In genomic region chr3:7917443-7918151, GRCh38 we compare ENCODE assay signal across 30 cellular contexts.
DNase-seq lines count a peak whose midpoint lies in the region; ATAC-seq and TF ChIP-seq lines count a peak whose summit lies in the region.
"Had no signal": no experiment of that assay in that cellular context is flagged by ENCODE, and none has a peak within 500 bp of the region (broad histone marks: within the 10 kb centered on the region; RNA-seq: fewer than 3 reads in every experiment).

No MANE protein-coding gene starts in this region.

- intact Hi-C loops in activated naive CD4-positive, alpha-beta T cell treated with anti-CD3 and anti-CD28 coated beads for 36 hours (cut with micrococcal nuclease): loop anchor here (5.0 kb wide), 1 partner anchor 40 kb away; no protein-coding TSS in a partner anchor
- intact Hi-C loops in left ventricle myocardium inferior (cut with micrococcal nuclease): no loop called here

- peaks cover 10% of the 10 kb centered on the region for H3K4me1 Mint-ChIP-seq in activated naive CD4-positive, alpha-beta T cell treated with anti-CD3 and anti-CD28 coated beads for 36 hours (ENCODE audit: low read depth)
- H3K4me1 Mint-ChIP-seq in activated T-helper 17 cell treated with anti-CD3 and anti-CD28 coated beads, Interleukin-2, amount 50 U/mL, for 72 hours: peaks cover 5% of the 10 kb centered on the region
- H3K4me1 Mint-ChIP-seq in stimulated activated naive CD8-positive, alpha-beta T cell treated with anti-CD3 and anti-CD28 coated beads, Interleukin-15, amount 100 ng/mL, for 72 hours: peaks cover 29% of the 10 kb centered on the region
- H3K4me1 Mint-ChIP-seq: brain, memory B cell, neural crest cell had no signal

- no peaks in the 10 kb centered on the region for H3K4me1 ChIP-seq in left ventricle myocardium inferior
- H3K4me1 ChIP-seq: gastroesophageal sphincter, HAP-1, pancreas, upper lobe of right lung had no signal

- H3K27ac ChIP-seq in left ventricle myocardium inferior (replicated peaks): no peak overlapping the region
- H3K27ac ChIP-seq: C4-2B, gastroesophageal sphincter, pancreas, upper lobe of right lung, VCaP had no signal

- no peaks in the 10 kb centered on the region for H3K27me3 Mint-ChIP-seq in activated naive CD4-positive, alpha-beta T cell treated with anti-CD3 and anti-CD28 coated beads for 36 hours (ENCODE audit: low read depth)
- no peaks in the 10 kb centered on the region for H3K27me3 Mint-ChIP-seq in activated T-helper 17 cell treated with anti-CD3 and anti-CD28 coated beads, Interleukin-2, amount 50 U/mL, for 72 hours
- no peaks in the 10 kb centered on the region for H3K27me3 Mint-ChIP-seq in stimulated activated naive CD8-positive, alpha-beta T cell treated with anti-CD3 and anti-CD28 coated beads, Interleukin-15, amount 100 ng/mL, for 72 hours
- H3K27me3 Mint-ChIP-seq: memory B cell had no signal

- no peaks in the 10 kb centered on the region for H3K36me3 ChIP-seq in left ventricle myocardium inferior
- H3K36me3 ChIP-seq: gastroesophageal sphincter, HAP-1, pancreas, upper lobe of right lung had no signal

- H3K4me3 ChIP-seq in left ventricle myocardium inferior: no peak overlapping the region
- H3K4me3 ChIP-seq: gastroesophageal sphincter, HAP-1, pancreas, upper lobe of right lung had no signal

- no peak overlapping the region for H3K27ac Mint-ChIP-seq in activated naive CD4-positive, alpha-beta T cell treated with anti-CD3 and anti-CD28 coated beads for 36 hours
- H3K27ac Mint-ChIP-seq in activated T-helper 17 cell treated with anti-CD3 and anti-CD28 coated beads, Interleukin-2, amount 50 U/mL, for 72 hours: no peak overlapping the region
- H3K27ac Mint-ChIP-seq in stimulated activated naive CD8-positive, alpha-beta T cell treated with anti-CD3 and anti-CD28 coated beads, Interleukin-15, amount 100 ng/mL, for 72 hours: peak overlapping the region in 1 of 2 donors; percentile 60
- H3K27ac Mint-ChIP-seq: memory B cell had no signal

- H3K36me3 Mint-ChIP-seq in activated naive CD4-positive, alpha-beta T cell treated with anti-CD3 and anti-CD28 coated beads for 36 hours (ENCODE audit: low read depth): no peaks in the 10 kb centered on the region
- H3K36me3 Mint-ChIP-seq in activated T-helper 17 cell treated with anti-CD3 and anti-CD28 coated beads, Interleukin-2, amount 50 U/mL, for 72 hours (ENCODE audit: low read depth): no peaks in the 10 kb centered on the region
- H3K36me3 Mint-ChIP-seq: brain, memory B cell had no signal

- ATAC-seq in activated T-helper 17 cell treated with anti-CD3 and anti-CD28 coated beads, Interleukin-2, amount 50 U/mL, for 72 hours (replicated peaks): peak; percentile 90
- peak; percentile 93 for ATAC-seq in stimulated activated naive CD8-positive, alpha-beta T cell treated with anti-CD3 and anti-CD28 coated beads, Interleukin-15, amount 100 ng/mL, for 72 hours
- no peak for ATAC-seq in HG02623 (IDR thresholded peaks at IDR 0.05; ENCODE audit: unreplicated experiment)
- ATAC-seq: gastroesophageal sphincter, left cardiac atrium, pancreas, PC-3, upper lobe of right lung had no signal

- CTCF ChIA-PET in activated naive CD4-positive, alpha-beta T cell treated with anti-CD3 and anti-CD28 coated beads for 36 hours (lab: Charles Lee): no interaction called here

- no peak for TF ChIP-seq CTCF in left ventricle myocardium inferior (IDR thresholded peaks at IDR 0.05; ENCODE audit: borderline replicate concordance)

- H3K27me3 ChIP-seq in left ventricle myocardium inferior (ENCODE audit: low read depth): no peaks in the 10 kb centered on the region
- H3K27me3 ChIP-seq: gastroesophageal sphincter, pancreas, upper lobe of right lung had no signal

- H3K4me3 Mint-ChIP-seq in activated naive CD4-positive, alpha-beta T cell treated with anti-CD3 and anti-CD28 coated beads for 36 hours: no peak overlapping the region
- H3K4me3 Mint-ChIP-seq in activated T-helper 17 cell treated with anti-CD3 and anti-CD28 coated beads, Interleukin-2, amount 50 U/mL, for 72 hours: no peak overlapping the region
- peak overlapping the region in 1 of 2 donors; percentile 34 for H3K4me3 Mint-ChIP-seq in stimulated activated naive CD8-positive, alpha-beta T cell treated with anti-CD3 and anti-CD28 coated beads, Interleukin-15, amount 100 ng/mL, for 72 hours
- H3K4me3 Mint-ChIP-seq: brain, memory B cell, neural crest cell had no signal

- H3K9me3 ChIP-seq in left ventricle myocardium inferior (replicated peaks): peaks cover 7% of the 10 kb centered on the region
- H3K9me3 ChIP-seq: gastroesophageal sphincter, HAP-1, pancreas, upper lobe of right lung had no signal

- no peaks in the 10 kb centered on the region for H3K9me3 Mint-ChIP-seq in activated naive CD4-positive, alpha-beta T cell treated with anti-CD3 and anti-CD28 coated beads for 36 hours
- no peaks in the 10 kb centered on the region for H3K9me3 Mint-ChIP-seq in activated T-helper 17 cell treated with anti-CD3 and anti-CD28 coated beads, Interleukin-2, amount 50 U/mL, for 72 hours
- no peaks in the 10 kb centered on the region for H3K9me3 Mint-ChIP-seq in stimulated activated naive CD8-positive, alpha-beta T cell treated with anti-CD3 and anti-CD28 coated beads, Interleukin-15, amount 100 ng/mL, for 72 hours

- DNase-seq in activated naive CD4-positive, alpha-beta T cell treated with anti-CD3 and anti-CD28 coated beads for 36 hours: peak; percentile 34
- no peak for DNase-seq in activated naive CD4-positive, alpha-beta T cell (lab: John Stamatoyannopoulos, UW)
- peak; percentile 22 for DNase-seq in stimulated activated CD4-positive, alpha-beta T cell treated with anti-CD3 and anti-CD28 coated beads, Interleukin-2, amount 100 ng/mL, for 4 hours (ENCODE audit: low read depth)
- peak in 1 of 2 donors; percentile 17 for DNase-seq in stimulated activated naive CD8-positive, alpha-beta T cell treated with anti-CD3 and anti-CD28 coated beads, Interleukin-15, amount 100 ng/mL, for 72 hours
- no peak for DNase-seq in left ventricle myocardium inferior
- DNase-seq: Calu3; DMS79 treated with DMSO at 0.1 percent for 48 hours; GF-D8; hippocampal formation; KG1; left cardiac atrium; MM.1S; NCI-H2029; NCI-H526; NK-92 treated with Interleukin-12 subunit alpha and Interleukin-12 subunit beta, amount 100 ng/mL, for 24 hours; pancreas; PC-3; retina; small intestine; T-helper 9 cell; upper lobe of right lung had no signal

Comparison
In these comparisons a context has a peak if more than half of its experiments do, and no peak if none do; other contexts are left out.
1. DNase-seq: peak in activated naive CD4-positive, alpha-beta T cell treated with anti-CD3 and anti-CD28 coated beads for 36 hours (single experiment) and stimulated activated CD4-positive, alpha-beta T cell treated with anti-CD3 and anti-CD28 coated beads, Interleukin-2, amount 100 ng/mL, for 4 hours (single experiment); none in activated naive CD4-positive, alpha-beta T cell (0 of 4) and left ventricle myocardium inferior (single experiment).